Comparison of ENCODE assay signal across 10 cellular contexts in the genomic region with DNA sequence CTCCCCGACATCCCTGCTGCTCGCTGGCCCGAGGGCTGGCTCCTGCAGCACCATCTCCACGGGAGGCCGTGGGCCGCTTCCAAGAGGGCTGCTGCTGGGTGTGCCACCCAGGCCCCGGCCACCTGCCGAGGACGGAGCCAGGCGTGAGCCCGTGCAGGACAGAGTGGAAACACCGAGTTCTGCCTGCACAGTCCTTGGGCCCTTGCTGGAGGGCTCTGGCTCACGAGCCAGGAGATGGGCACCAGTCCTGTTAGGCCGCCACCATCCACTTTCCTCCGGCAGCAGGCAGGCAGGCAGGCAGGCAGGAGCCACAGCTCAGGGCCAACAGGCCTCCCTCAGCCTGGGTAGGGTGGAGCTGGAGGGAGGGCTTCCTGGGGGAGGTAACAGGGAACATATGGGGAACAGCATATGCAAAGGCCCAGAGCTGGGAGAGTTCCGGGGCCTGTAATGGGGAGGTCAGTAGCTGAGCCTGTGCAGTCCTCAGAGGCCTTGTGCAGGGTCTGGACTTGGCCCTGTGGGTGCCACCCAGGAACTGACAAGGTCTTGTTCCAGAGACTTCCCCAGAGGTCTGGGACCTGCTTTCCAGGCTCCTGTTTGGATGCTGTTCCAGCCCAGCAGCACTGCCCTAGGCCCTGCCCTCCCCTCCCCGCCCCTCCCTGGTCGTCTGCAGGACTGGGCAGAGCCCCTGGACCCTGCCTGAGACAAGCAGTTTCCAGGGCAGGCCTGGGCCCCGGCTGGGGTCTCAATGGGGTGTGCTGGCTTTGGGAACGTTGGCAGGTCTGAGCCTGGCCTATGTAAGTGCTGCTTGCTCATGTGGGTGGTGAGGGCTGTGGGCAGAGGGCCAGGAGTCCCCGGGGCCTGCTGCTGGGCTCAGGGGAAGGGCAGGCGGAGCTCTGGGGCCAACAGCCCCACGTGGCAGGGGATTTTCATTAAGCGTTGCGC. TPM values are rescaled to one million over a fixed set of nuclear protein-coding genes. Genes with fewer than 3 reads are reported as not detected.
DNase-seq lines count a peak whose midpoint lies in the region; ATAC-seq and TF ChIP-seq lines count a peak whose summit lies in the region.
"Had no signal": no experiment of that assay in that cellular context is flagged by ENCODE, and none has a peak within 500 bp of the region (broad histone marks: within the 10 kb centered on the region; RNA-seq: fewer than 3 reads in every experiment).

No MANE protein-coding gene starts in this region.

- H3K9me3 Mint-ChIP-seq in activated CD8-positive, alpha-beta memory T cell treated with anti-CD3 and anti-CD28 coated beads, Interleukin-2, amount 10 ng/mL, durations not matched to agents 7 days and 5 days (ENCODE audit: low read depth): no peaks in the 10 kb centered on the region

- H3K36me3 Mint-ChIP-seq in T-helper 17 cell (ENCODE audit: low read depth): no peaks in the 10 kb centered on the region
- no peaks in the 10 kb centered on the region for H3K36me3 Mint-ChIP-seq in activated CD8-positive, alpha-beta memory T cell treated with anti-CD3 and anti-CD28 coated beads, Interleukin-2, amount 10 ng/mL, durations not matched to agents 7 days and 5 days

- no peak overlapping the region for H3K4me3 Mint-ChIP-seq in T-helper 17 cell
- H3K4me3 Mint-ChIP-seq in activated CD8-positive, alpha-beta memory T cell treated with anti-CD3 and anti-CD28 coated beads, Interleukin-2, amount 10 ng/mL, durations not matched to agents 7 days and 5 days: no peak overlapping the region

- no peak overlapping the region for H3K4me3 ChIP-seq in fibroblast of the aortic adventitia (ENCODE audit: low read depth, low read length)
- H3K4me3 ChIP-seq in skin epidermis: no peak overlapping the region

- no peak overlapping the region for H3K27ac Mint-ChIP-seq in T-helper 17 cell
- no peak overlapping the region for H3K27ac Mint-ChIP-seq in activated CD8-positive, alpha-beta memory T cell treated with anti-CD3 and anti-CD28 coated beads, Interleukin-2, amount 10 ng/mL, durations not matched to agents 7 days and 5 days

- H3K27me3 Mint-ChIP-seq in T-helper 17 cell: no peaks in the 10 kb centered on the region
- H3K27me3 Mint-ChIP-seq in activated CD8-positive, alpha-beta memory T cell treated with anti-CD3 and anti-CD28 coated beads, Interleukin-2, amount 10 ng/mL, durations not matched to agents 7 days and 5 days: no peaks in the 10 kb centered on the region

- H3K9me3 ChIP-seq in T-helper 17 cell (ENCODE audit: control insufficient read depth, low read length, poor library complexity, severe bottlenecking): no peaks in the 10 kb centered on the region

- H3K27ac ChIP-seq in skin epidermis: peak overlapping the region; percentile 18 to 91 (median 80)

- DNase-seq in Daoy (ENCODE audit: low read depth) (peak; percentile 73), NCI-H69 (lab: John Stamatoyannopoulos, UW) (peak; percentile 82), fibroblast of the aortic adventitia (ENCODE audit: low read depth) (peak; percentile 21), T-helper 17 cell (no peak)
- no peak for DNase-seq in activated CD8-positive, alpha-beta memory T cell treated with anti-CD3 and anti-CD28 coated beads, Interleukin-2, amount 10 ng/mL, durations not matched to agents 7 days and 5 days
- DNase-seq in activated CD4-positive, CD25-positive, alpha-beta regulatory T cell (lab: John Stamatoyannopoulos, UW): no peak
- DNase-seq: activated naive CD4-positive, alpha-beta T cell treated with Interleukin-2 at 50 U/mL for 16 hours; NCI-H774 had no signal

- no peak for TF ChIP-seq CTCF in fibroblast of the aortic adventitia (IDR thresholded peaks at IDR 0.05; ENCODE audit: insufficient read depth, low read length)

- CTCF ChIA-PET in activated CD8-positive, alpha-beta memory T cell treated with anti-CD3 and anti-CD28 coated beads, Interleukin-2, amount 10 ng/mL, durations not matched to agents 7 days and 5 days (lab: Charles Lee): interaction anchor here (2.0 kb wide), 1 partner anchor 85 kb away, joined by 4 read pairs; no protein-coding TSS in a partner anchor

- ATAC-seq in T-helper 17 cell: no peak
- ATAC-seq in GM21526 (IDR thresholded peaks at IDR 0.05; ENCODE audit: low FRiP score, unreplicated experiment): no peak
- ATAC-seq in activated CD8-positive, alpha-beta memory T cell treated with anti-CD3 and anti-CD28 coated beads, Interleukin-2, amount 10 ng/mL, durations not matched to agents 7 days and 5 days: no peak

- peaks cover 4% of the 10 kb centered on the region for H3K4me1 Mint-ChIP-seq in T-helper 17 cell
- H3K4me1 Mint-ChIP-seq in activated CD8-positive, alpha-beta memory T cell treated with anti-CD3 and anti-CD28 coated beads, Interleukin-2, amount 10 ng/mL, durations not matched to agents 7 days and 5 days: no peaks in the 10 kb centered on the region

RNA-seq across cellular contexts. Expression of gene RXRA, which starts 32.0 kb away (rescaled TPM):
- total RNA-seq in Daoy (2014; rRNA removed; shearing (Covaris generic)): 14.1 and 14.9 TPM in 2 replicates
- 20.9 and 26.8 TPM in 2 replicates for total RNA-seq in fibroblast of the aortic adventitia (ENCODE audit: low replicate concordance)
- total RNA-seq in T-helper 17 cell: 10 to 100 TPM in 1 of 2 donors, 1 to 10 TPM in 1; 7.5 to 10.6 TPM
- total RNA-seq in activated CD8-positive, alpha-beta memory T cell treated with anti-CD3 and anti-CD28 coated beads, Interleukin-2, amount 10 ng/mL, durations not matched to agents 7 days and 5 days: 1 to 10 TPM in 1 of 2 experiments, under 1 TPM in 1; 0.91 to 1.5 TPM

Comparison
In these comparisons a context has a peak if more than half of its experiments do, and no peak if none do; other contexts are left out.
1. DNase-seq: peak in Daoy (single experiment), NCI-H69 (single experiment) and fibroblast of the aortic adventitia (single experiment); none in T-helper 17 cell (0 of 3), activated CD8-positive, alpha-beta memory T cell treated with anti-CD3 and anti-CD28 coated beads, Interleukin-2, amount 10 ng/mL, durations not matched to agents 7 days and 5 days (single experiment) and activated CD4-positive, CD25-positive, alpha-beta regulatory T cell (0 of 4).